8 cellular contexts compared by ENCODE assay signal in genomic region chr16:72664480-72665408, GRCh38.
A peak's percentile ranks its signal among the peaks of the same experiment; 100 is the strongest.
DNase-seq lines count a peak whose midpoint lies in the region; ATAC-seq and TF ChIP-seq lines count a peak whose summit lies in the region.

No MANE protein-coding gene starts in this region.

- peak; percentile 100 for ATAC-seq in HG02623 (IDR thresholded peaks at IDR 0.05; ENCODE audit: unreplicated experiment)
- peak; percentile 100 for ATAC-seq in SK-N-SH treated with all-trans-retinoic acid at 6 μM for 48 hours

- no peaks in the 10 kb centered on the region for H3K27me3 Mint-ChIP-seq in activated naive CD8-positive, alpha-beta T cell
- no peaks in the 10 kb centered on the region for H3K27me3 Mint-ChIP-seq in osteocyte (ENCODE audit: unreplicated experiment)

- intact Hi-C loops in head of caudate nucleus (cut with DNase I), result no loop called here
- intact Hi-C loops in thyroid gland (cut with DNase I), result loop anchor here (10.0 kb wide), 1 partner anchor 160 kb away; no protein-coding TSS in a partner anchor

- TF ChIP-seq CTCF in osteocyte (IDR thresholded peaks at IDR 0.05) (peak; percentile 10), thyroid gland (IDR thresholded peaks at IDR 0.05) (no peak)

- H3K4me3 Mint-ChIP-seq in activated naive CD8-positive, alpha-beta T cell, result peak overlapping the region; percentile 99
- peak overlapping the region; percentile 99 for H3K4me3 Mint-ChIP-seq in osteocyte (ENCODE audit: unreplicated experiment)

- H3K4me1 Mint-ChIP-seq in activated naive CD8-positive, alpha-beta T cell (ENCODE audit: low read depth), result peaks cover 15% of the 10 kb centered on the region
- peaks cover 7% of the 10 kb centered on the region for H3K4me1 Mint-ChIP-seq in osteocyte (ENCODE audit: unreplicated experiment)

- no peaks in the 10 kb centered on the region for H3K9me3 ChIP-seq in thyroid gland

- WGBS in thyroid gland, 2 donors, result 0% methylated on average over 43 to 55 of the region's 61 CpGs

- no peaks in the 10 kb centered on the region for H3K9me3 Mint-ChIP-seq in activated naive CD8-positive, alpha-beta T cell (ENCODE audit: low read depth)
- peaks cover 12% of the 10 kb centered on the region for H3K9me3 Mint-ChIP-seq in osteocyte (ENCODE audit: unreplicated experiment)

- TF ChIP-seq POLR2A in GM10847 (IDR thresholded peaks at IDR 0.05; ENCODE audit: extremely low read depth, insufficient read length) (peak; percentile 60), thyroid gland (IDR thresholded peaks at IDR 0.05) (peak in 1 of 2 donors; percentile 43)

- peak overlapping the region; percentile 95 for H3K27ac Mint-ChIP-seq in activated naive CD8-positive, alpha-beta T cell
- H3K27ac Mint-ChIP-seq in osteocyte (ENCODE audit: unreplicated experiment), result peak overlapping the region; percentile 98

- H3K4me1 ChIP-seq in thyroid gland, result peaks cover 0 to 9% of the 10 kb centered on the region in 2 donors

- DNase-seq in NCI-H1092 treated with DMSO at 0.1 percent for 48 hours (lab: John Stamatoyannopoulos, UW), result peak; percentile 99
- peak; percentile 88 to 99 (median 96) for DNase-seq in head of caudate nucleus
- DNase-seq in osteocyte (ENCODE audit: extremely low spot score, unreplicated experiment), result peak; percentile 97
- peak; percentile 97 for DNase-seq in thyroid gland

- H3K27me3 ChIP-seq in thyroid gland, result no peaks in the 10 kb centered on the region

- H3K4me3 ChIP-seq in thyroid gland (replicated peaks in 1 of 3), result peak overlapping the region; percentile 59 to 72 (median 66)

- peak overlapping the region in 1 of 3 donors; percentile 44 for H3K27ac ChIP-seq in thyroid gland

- no peaks in the 10 kb centered on the region for H3K36me3 Mint-ChIP-seq in activated naive CD8-positive, alpha-beta T cell
- no peaks in the 10 kb centered on the region for H3K36me3 Mint-ChIP-seq in osteocyte (ENCODE audit: unreplicated experiment)

- H3K36me3 ChIP-seq in thyroid gland, result no peaks in the 10 kb centered on the region

TF ChIP-seq in SK-N-SH treated with all-trans-retinoic acid at 6 μM for 48 hours, 23 proteins besides CTCF, POLR2A, EP300 and RAD21:
- TF ChIP-seq TSHZ2 (CRISPR knock-in tag; IDR thresholded peaks at IDR 0.05), result no peak
- no peak for TF ChIP-seq ZNF70 (CRISPR knock-in tag; IDR thresholded peaks at IDR 0.05)
- TF ChIP-seq CREB5 (CRISPR knock-in tag; IDR thresholded peaks at IDR 0.05; ENCODE audit: low read depth), result no peak
- TF ChIP-seq RARB (CRISPR knock-in tag; IDR thresholded peaks at IDR 0.05), result no peak
- TF ChIP-seq, protein P1, sequence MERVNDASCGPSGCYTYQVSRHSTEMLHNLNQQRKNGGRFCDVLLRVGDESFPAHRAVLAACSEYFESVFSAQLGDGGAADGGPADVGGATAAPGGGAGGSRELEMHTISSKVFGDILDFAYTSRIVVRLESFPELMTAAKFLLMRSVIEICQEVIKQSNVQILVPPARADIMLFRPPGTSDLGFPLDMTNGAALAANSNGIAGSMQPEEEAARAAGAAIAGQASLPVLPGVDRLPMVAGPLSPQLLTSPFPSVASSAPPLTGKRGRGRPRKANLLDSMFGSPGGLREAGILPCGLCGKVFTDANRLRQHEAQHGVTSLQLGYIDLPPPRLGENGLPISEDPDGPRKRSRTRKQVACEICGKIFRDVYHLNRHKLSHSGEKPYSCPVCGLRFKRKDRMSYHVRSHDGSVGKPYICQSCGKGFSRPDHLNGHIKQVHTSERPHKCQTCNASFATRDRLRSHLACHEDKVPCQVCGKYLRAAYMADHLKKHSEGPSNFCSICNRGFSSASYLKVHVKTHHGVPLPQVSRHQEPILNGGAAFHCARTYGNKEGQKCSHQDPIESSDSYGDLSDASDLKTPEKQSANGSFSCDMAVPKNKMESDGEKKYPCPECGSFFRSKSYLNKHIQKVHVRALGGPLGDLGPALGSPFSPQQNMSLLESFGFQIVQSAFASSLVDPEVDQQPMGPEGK (CRISPR knock-in tag; IDR thresholded peaks at IDR 0.05; ENCODE audit: borderline replicate concordance), result peak; percentile 51; the same call in 1 of the 2 replicates
TF ChIP-seq in SK-N-SH treated with all-trans-retinoic acid at 6 μM for 48 hours: peak in this region for 1.
